ENCODE assay signal across 1 cellular context in genomic region chr2:114442545-114442944, GRCh38.
TF ChIP-seq lines count a peak whose summit lies in the region.

Gene DPP10 (plus strand): TSS chr2:114442641.

TF ChIP-seq in GM12878, 131 proteins besides CTCF, POLR2A, EP300 and RAD21 (continued from another document):
- TF ChIP-seq REST (IDR thresholded peaks at IDR 0.05; ENCODE audit: low read depth, low read length) (peak; percentile 92), RELB (IDR thresholded peaks at IDR 0.05; ENCODE audit: low read depth) (no peak)
TF ChIP-seq in GM12878: peak in this region for 1.
